ENCODE assay signal across 30 cellular contexts in genomic region chr16:2991566-2992261, GRCh38. TPM values are rescaled to one million over a fixed set of nuclear protein-coding genes. Genes with fewer than 3 reads are reported as not detected.
"Had no signal": no experiment of that assay in that cellular context is flagged by ENCODE, and none has a peak within 500 bp of the region (broad histone marks: within the 10 kb centered on the region; RNA-seq: fewer than 3 reads in every experiment).

No MANE protein-coding gene starts in this region.

- H3K9me3 ChIP-seq: adrenal gland, Peyer's patch had no signal

- DNase-seq: activated CD4-positive, alpha-beta memory T cell treated with anti-CD3 and anti-CD28 coated beads, Interleukin-2, amount 10 ng/mL, durations not matched to agents 7 days and 5 days; activated CD4-positive, alpha-beta T cell treated with anti-CD3 and anti-CD28 coated beads for 36 hours; activated CD4-positive, alpha-beta T cell treated with anti-CD3 and anti-CD28 coated beads, Interleukin-2, amount 50 U/mL, for 1 hour; activated gamma-delta T cell treated with Interleukin-2 at 50 U/mL for 16 hours; activated naive CD4-positive, alpha-beta T cell treated with anti-CD3 and anti-CD28 coated beads, Interleukin-2, amount 50 U/mL, for 16 hours; activated naive CD8-positive, alpha-beta T cell treated with anti-CD3 and anti-CD28 coated beads, Interleukin-2, amount 10 ng/mL, durations not matched to agents 7 days and 5 days; activated T-cell treated with anti-CD3 and anti-CD28 coated beads for 4 hours; activated T-cell treated with anti-CD3 and anti-CD28 coated beads, Interleukin-2, amount 50 U/mL, for 72 hours; adrenal gland; anterior cingulate cortex; KG1; NCI-H1092; NCI-H1417 treated with DMSO at 0.1 percent for 48 hours; NCI-H1694 treated with DMSO at 0.1 percent for 48 hours; NCI-H2029 treated with DMSO at 0.1 percent for 48 hours; NCI-H345; NCI-H510A; NCI-H526 treated with DMSO at 0.1 percent for 48 hours; NCI-H82; Peyer's patch; SHP77 treated with DMSO at 0.1 percent for 48 hours; T-helper 17 cell; T-helper 9 cell had no signal

- H3K27me3 ChIP-seq: adrenal gland, Peyer's patch had no signal

- H3K4me3 Mint-ChIP-seq: activated CD4-positive, alpha-beta memory T cell treated with anti-CD3 and anti-CD28 coated beads, Interleukin-2, amount 10 ng/mL, durations not matched to agents 7 days and 5 days; activated CD4-positive, alpha-beta T cell treated with anti-CD3 and anti-CD28 coated beads for 36 hours; activated naive CD8-positive, alpha-beta T cell treated with anti-CD3 and anti-CD28 coated beads, Interleukin-2, amount 10 ng/mL, durations not matched to agents 7 days and 5 days; activated T-cell treated with anti-CD3 and anti-CD28 coated beads, Interleukin-2, amount 50 U/mL, for 72 hours; T-helper 17 cell had no signal

- H3K4me3 ChIP-seq: adrenal gland, Peyer's patch had no signal

- H3K27ac ChIP-seq: adrenal gland, Peyer's patch had no signal

- H3K4me1 Mint-ChIP-seq: activated CD4-positive, alpha-beta memory T cell treated with anti-CD3 and anti-CD28 coated beads, Interleukin-2, amount 10 ng/mL, durations not matched to agents 7 days and 5 days; activated CD4-positive, alpha-beta T cell treated with anti-CD3 and anti-CD28 coated beads for 36 hours; activated naive CD8-positive, alpha-beta T cell treated with anti-CD3 and anti-CD28 coated beads, Interleukin-2, amount 10 ng/mL, durations not matched to agents 7 days and 5 days; T-helper 17 cell had no signal

- H3K27ac Mint-ChIP-seq: activated CD4-positive, alpha-beta memory T cell treated with anti-CD3 and anti-CD28 coated beads, Interleukin-2, amount 10 ng/mL, durations not matched to agents 7 days and 5 days; activated CD4-positive, alpha-beta T cell treated with anti-CD3 and anti-CD28 coated beads for 36 hours; activated naive CD8-positive, alpha-beta T cell treated with anti-CD3 and anti-CD28 coated beads, Interleukin-2, amount 10 ng/mL, durations not matched to agents 7 days and 5 days; activated T-cell treated with anti-CD3 and anti-CD28 coated beads, Interleukin-2, amount 50 U/mL, for 72 hours; activated T-helper 2 cell treated with anti-CD3 and anti-CD28 coated beads, Interferon-gamma antibody, Interleukin-2, Interleukin-4, amounts not matched to agents 10 μg/mL and 5 μg/mL and 100 μg/mL, durations not matched to agents 14 hours and 24 hours and 36 hours; T-helper 17 cell had no signal

- H3K36me3 ChIP-seq: adrenal gland, Peyer's patch had no signal

- H3K9me3 Mint-ChIP-seq: activated CD4-positive, alpha-beta memory T cell treated with anti-CD3 and anti-CD28 coated beads, Interleukin-2, amount 10 ng/mL, durations not matched to agents 7 days and 5 days; activated naive CD8-positive, alpha-beta T cell treated with anti-CD3 and anti-CD28 coated beads, Interleukin-2, amount 10 ng/mL, durations not matched to agents 7 days and 5 days; activated T-cell treated with anti-CD3 and anti-CD28 coated beads, Interleukin-2, amount 50 U/mL, for 72 hours; activated T-helper 2 cell treated with anti-CD3 and anti-CD28 coated beads, Interferon-gamma antibody, Interleukin-2, Interleukin-4, amounts not matched to agents 10 μg/mL and 5 μg/mL and 100 μg/mL, durations not matched to agents 14 hours and 24 hours and 36 hours had no signal

- H3K27me3 Mint-ChIP-seq: activated CD4-positive, alpha-beta T cell treated with anti-CD3 and anti-CD28 coated beads for 36 hours; T-helper 17 cell had no signal

- H3K4me1 ChIP-seq: adrenal gland, Peyer's patch had no signal

- H3K36me3 Mint-ChIP-seq: activated naive CD8-positive, alpha-beta T cell treated with anti-CD3 and anti-CD28 coated beads, Interleukin-2, amount 10 ng/mL, durations not matched to agents 7 days and 5 days had no signal

- ATAC-seq: activated CD4-positive, alpha-beta T cell treated with anti-CD3 and anti-CD28 coated beads for 36 hours; activated T-cell treated with anti-CD3 and anti-CD28 coated beads, Interleukin-2, amount 50 U/mL, for 72 hours; T-helper 17 cell had no signal

RNA-seq across cellular contexts. Expression of gene PKMYT1, which starts 11.5 kb away (rescaled TPM):
- total RNA-seq: T-helper 17 cell had no signal

RNA-seq across cellular contexts. Expression of gene CLDN9, which starts 21.0 kb away (rescaled TPM):
- total RNA-seq: activated CD4-positive, alpha-beta T cell treated with anti-CD3 and anti-CD28 coated beads for 36 hours; activated CD8-positive, alpha-beta memory T cell treated with anti-CD3 and anti-CD28 coated beads for 36 hours; activated naive CD8-positive, alpha-beta T cell treated with anti-CD3 and anti-CD28 coated beads, Interleukin-2, amount 10 ng/mL, durations not matched to agents 7 days and 5 days; LHCN-M2; M059J; SK-MEL-5; T-helper 17 cell had no signal

RNA-seq across cellular contexts. Expression of gene CLDN6, which starts 26.3 kb away (rescaled TPM):
- total RNA-seq: activated CD4-positive, alpha-beta memory T cell treated with anti-CD3 and anti-CD28 coated beads, Interleukin-2, amount 10 ng/mL, durations not matched to agents 7 days and 5 days; activated CD4-positive, alpha-beta T cell treated with anti-CD3 and anti-CD28 coated beads for 36 hours; activated CD8-positive, alpha-beta memory T cell treated with anti-CD3 and anti-CD28 coated beads for 36 hours; activated naive CD8-positive, alpha-beta T cell treated with anti-CD3 and anti-CD28 coated beads, Interleukin-2, amount 10 ng/mL, durations not matched to agents 7 days and 5 days; activated T-cell treated with anti-CD3 and anti-CD28 coated beads, Interleukin-2, amount 50 U/mL, for 72 hours; activated T-helper 2 cell treated with anti-CD3 and anti-CD28 coated beads, Interferon-gamma antibody, Interleukin-2, Interleukin-4, amounts not matched to agents 10 μg/mL and 5 μg/mL and 100 μg/mL, durations not matched to agents 14 hours and 24 hours and 36 hours; OCI-LY7; Peyer's patch; SK-MEL-5; T-helper 17 cell had no signal

RNA-seq across cellular contexts. Expression of gene KREMEN2, which starts 27.6 kb away (rescaled TPM):
- total RNA-seq: activated CD4-positive, alpha-beta memory T cell treated with anti-CD3 and anti-CD28 coated beads, Interleukin-2, amount 10 ng/mL, durations not matched to agents 7 days and 5 days; activated CD4-positive, alpha-beta T cell treated with anti-CD3 and anti-CD28 coated beads for 36 hours; adrenal gland; cardiac septum; T-helper 17 cell had no signal
